In the genomic region with DNA sequence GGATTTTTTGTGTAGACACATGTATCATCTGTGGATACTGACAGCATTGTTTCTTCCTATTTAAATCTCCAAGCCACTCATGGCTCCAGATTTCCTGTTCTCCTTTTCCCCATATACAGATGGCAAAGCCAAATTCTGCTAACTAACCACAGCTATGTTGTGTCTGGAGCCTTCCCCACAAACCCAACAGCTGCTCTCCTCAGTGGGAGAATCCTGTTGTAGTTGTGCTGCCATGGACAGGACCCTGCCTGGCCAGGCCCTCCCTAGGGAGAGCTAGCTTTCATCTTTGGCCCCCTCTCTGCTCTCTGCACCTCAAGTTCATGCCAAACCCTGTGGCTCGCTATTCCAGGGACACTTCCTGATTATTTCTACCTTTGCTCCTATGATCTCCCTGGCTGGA, we compare ENCODE assay signal across 28 cellular contexts.
"Had no signal": no experiment of that assay in that cellular context is flagged by ENCODE, and none has a peak within 500 bp of the region (broad histone marks: within the 10 kb centered on the region; RNA-seq: fewer than 3 reads in every experiment).

No MANE protein-coding gene starts in this region.

- H3K4me2 ChIP-seq: PC-9 had no signal

- DNase-seq: activated CD4-positive, alpha-beta T cell treated with anti-CD3 and anti-CD28 coated beads, Interleukin-2, amount 10 ng/mL, durations not matched to agents 24 days and 14 days; activated CD4-positive, alpha-beta T cell treated with anti-CD3 and anti-CD28 coated beads, Interleukin-2, amount 50 U/mL, for 48 hours; activated CD8-positive, alpha-beta memory T cell treated with anti-CD3 and anti-CD28 coated beads, Interleukin-2, amount 50 U/mL, for 4 hours; activated effector memory CD4-positive, alpha-beta T cell treated with Interleukin-2 at 50 U/mL for 16 hours; activated naive CD4-positive, alpha-beta T cell treated with anti-CD3 and anti-CD28 coated beads, Interleukin-2, amount 10 ng/mL, durations not matched to agents 7 days and 5 days; activated naive CD8-positive, alpha-beta T cell treated with anti-CD3 and anti-CD28 coated beads, Interleukin-2, amount 50 U/mL, for 24 hours; activated T-cell treated with anti-CD3 and anti-CD28 coated beads, Interleukin-2, amount 50 U/mL, for 48 hours; anterior cingulate cortex; brain microvascular endothelial cell; central memory CD4-positive, alpha-beta T cell; IMR-90; NCI-H1048; NCI-H1105 treated with DMSO at 0.1 percent for 48 hours; NCI-H1436; NCI-H187; NCI-H2029 treated with DMSO at 0.1 percent for 48 hours; NCI-H2107; NCI-H226; NCI-H446 treated with DMSO at 0.1 percent for 48 hours; NCI-H524; NCI-H69; NK-92 treated with Interleukin-12 subunit alpha and Interleukin-12 subunit beta, amount 100 ng/mL, for 24 hours; PC-9; SIG-M5; SW 1271; T1000 had no signal

- H3K4me3 ChIP-seq: K562, PC-9 had no signal

- H3K27ac ChIP-seq: brain microvascular endothelial cell, PC-9, RWPE1 had no signal

- H2AFZ ChIP-seq: PC-9 had no signal

- H3K27me3 ChIP-seq: brain microvascular endothelial cell had no signal

- H3K36me3 ChIP-seq: brain microvascular endothelial cell had no signal
